22 cellular contexts compared by ENCODE assay signal in genomic region chr4:165915215-165915614, GRCh38.
"Had no signal": no experiment of that assay in that cellular context is flagged by ENCODE, and none has a peak within 500 bp of the region (broad histone marks: within the 10 kb centered on the region; RNA-seq: fewer than 3 reads in every experiment).

No MANE protein-coding gene starts in this region.

- H3K4me3 ChIP-seq: esophagus squamous epithelium, heart left ventricle, left ventricle myocardium inferior, lung, prostate gland, right lobe of liver, suprapubic skin, tibial artery, upper lobe of left lung, uterus had no signal

- H3K27me3 ChIP-seq: esophagus squamous epithelium, heart left ventricle, right lobe of liver, suprapubic skin, tibial artery, upper lobe of left lung, uterus had no signal

- H3K9me3 ChIP-seq: esophagus squamous epithelium, heart left ventricle, prostate gland, right lobe of liver, suprapubic skin, tibial artery, upper lobe of left lung, uterus had no signal

- DNase-seq: effector memory CD8-positive, alpha-beta T cell; esophagus squamous epithelium; foreskin melanocyte; heart left ventricle; hippocampal formation; islet precursor cell; left cardiac atrium; left ventricle myocardium inferior; mesendoderm; naive B cell; right lobe of liver; stimulated activated CD4-positive, alpha-beta T cell treated with anti-CD3 and anti-CD28 coated beads, Interleukin-4, amount 100 ng/mL, for 1 hour; stimulated activated CD8-positive, alpha-beta memory T cell treated with anti-CD3 and anti-CD28 coated beads, Interleukin-4, amount 100 ng/mL, for 48 hours; stimulated activated naive CD8-positive, alpha-beta T cell treated with anti-CD3 and anti-CD28 coated beads, Interleukin-15, Interleukin-2, amounts not matched to agents 100 U/mL and 50 U/mL, for 24 hours; tibial artery; upper lobe of left lung; uterus had no signal

- H3K79me2 ChIP-seq: parathyroid adenoma had no signal

- H3K27ac ChIP-seq: esophagus squamous epithelium, heart left ventricle, left ventricle myocardium inferior, parathyroid adenoma, prostate gland, right lobe of liver, suprapubic skin, tibial artery, upper lobe of left lung, uterus had no signal

- H3K9ac ChIP-seq: parathyroid adenoma had no signal

- H2AFZ ChIP-seq: parathyroid adenoma had no signal

- H3K36me3 ChIP-seq: esophagus squamous epithelium, heart left ventricle, left ventricle myocardium inferior, prostate gland, right lobe of liver, suprapubic skin, tibial artery, upper lobe of left lung, uterus had no signal

- ATAC-seq: effector memory CD8-positive, alpha-beta T cell; heart left ventricle; left cardiac atrium; right lobe of liver; stimulated activated effector memory CD8-positive, alpha-beta T cell treated with anti-CD3 and anti-CD28 coated beads, Interleukin-12 subunit alpha, Interleukin-12 subunit beta, amount 100 ng/mL, for 72 hours; stimulated activated naive CD8-positive, alpha-beta T cell treated with anti-CD3 and anti-CD28 coated beads, Interleukin-15, Interleukin-2, amounts not matched to agents 100 U/mL and 50 U/mL, for 24 hours had no signal

- H3K4me1 ChIP-seq: esophagus squamous epithelium, left ventricle myocardium inferior, parathyroid adenoma, prostate gland, right lobe of liver, tibial artery, upper lobe of left lung, uterus had no signal
